Comparison of ENCODE assay signal across 1 cellular context in genomic region chr2:108271691-108272253, GRCh38.
A peak's percentile ranks its signal among the peaks of the same experiment; 100 is the strongest.
TF ChIP-seq lines count a peak whose summit lies in the region.

No MANE protein-coding gene starts in this region.

TF ChIP-seq in K562, 482 proteins besides CTCF, POLR2A, EP300 and RAD21 (continued from another document and continues in another):
- TF ChIP-seq, protein P1, sequence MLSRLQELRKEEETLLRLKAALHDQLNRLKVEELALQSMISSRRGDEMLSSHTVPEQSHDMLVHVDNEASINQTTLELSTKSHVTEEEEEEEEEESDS (CRISPR knock-in tag; IDR thresholded peaks at IDR 0.05), result no peak
- TF ChIP-seq NFATC3 (IDR thresholded peaks at IDR 0.05), result no peak
- no peak for TF ChIP-seq ZNF311 (CRISPR knock-in tag; IDR thresholded peaks at IDR 0.05)
- TF ChIP-seq NR4A1 (CRISPR knock-in tag; IDR thresholded peaks at IDR 0.05), result no peak
- TF ChIP-seq NR4A1 (tag; IDR thresholded peaks at IDR 0.05), result peak; percentile 62; the same call in 1 of the 2 replicates
- TF ChIP-seq, protein P2, sequence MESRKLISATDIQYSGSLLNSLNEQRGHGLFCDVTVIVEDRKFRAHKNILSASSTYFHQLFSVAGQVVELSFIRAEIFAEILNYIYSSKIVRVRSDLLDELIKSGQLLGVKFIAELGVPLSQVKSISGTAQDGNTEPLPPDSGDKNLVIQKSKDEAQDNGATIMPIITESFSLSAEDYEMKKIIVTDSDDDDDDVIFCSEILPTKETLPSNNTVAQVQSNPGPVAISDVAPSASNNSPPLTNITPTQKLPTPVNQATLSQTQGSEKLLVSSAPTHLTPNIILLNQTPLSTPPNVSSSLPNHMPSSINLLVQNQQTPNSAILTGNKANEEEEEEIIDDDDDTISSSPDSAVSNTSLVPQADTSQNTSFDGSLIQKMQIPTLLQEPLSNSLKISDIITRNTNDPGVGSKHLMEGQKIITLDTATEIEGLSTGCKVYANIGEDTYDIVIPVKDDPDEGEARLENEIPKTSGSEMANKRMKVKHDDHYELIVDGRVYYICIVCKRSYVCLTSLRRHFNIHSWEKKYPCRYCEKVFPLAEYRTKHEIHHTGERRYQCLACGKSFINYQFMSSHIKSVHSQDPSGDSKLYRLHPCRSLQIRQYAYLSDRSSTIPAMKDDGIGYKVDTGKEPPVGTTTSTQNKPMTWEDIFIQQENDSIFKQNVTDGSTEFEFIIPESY (CRISPR knock-in tag; IDR thresholded peaks at IDR 0.05), result no peak
- TF ChIP-seq NR2C1 (IDR thresholded peaks at IDR 0.05), result no peak
- TF ChIP-seq NR2C1 (tag; IDR thresholded peaks at IDR 0.05), result peak; percentile 60
- TF ChIP-seq PML (IDR thresholded peaks at IDR 0.05; ENCODE audit: low read length), result no peak
- no peak for TF ChIP-seq TAL1 (IDR thresholded peaks at IDR 0.05)
- TF ChIP-seq PHF20 (IDR thresholded peaks at IDR 0.05; ENCODE audit: partially characterized antibody), result peak; percentile 47
- no peak for TF ChIP-seq DNMT1 (IDR thresholded peaks at IDR 0.05)
- no peak for TF ChIP-seq TAF7 (tag; IDR thresholded peaks at IDR 0.05)
- no peak for TF ChIP-seq ATF3 (IDR thresholded peaks at IDR 0.05)
- TF ChIP-seq ATF3 (CRISPR knock-in tag; conservative IDR thresholded peaks at IDR 0.05), result no peak
- TF ChIP-seq RBM39 (optimal IDR thresholded peaks at IDR 0.05; ENCODE audit: low read depth, low read length), result no peak
- TF ChIP-seq TAF9B (IDR thresholded peaks at IDR 0.05; ENCODE audit: partially characterized antibody), result no peak
- TF ChIP-seq TEAD2 (tag; IDR thresholded peaks at IDR 0.05), result no peak
- no peak for TF ChIP-seq RBM15 (IDR thresholded peaks at IDR 0.05; ENCODE audit: insufficient read depth, low read length)
- TF ChIP-seq PYGO2 (tag; IDR thresholded peaks at IDR 0.05), result no peak
- peak; percentile 88 for TF ChIP-seq ELF1 (tag; IDR thresholded peaks at IDR 0.05)
- no peak for TF ChIP-seq ZNF165 (CRISPR knock-in tag; IDR thresholded peaks at IDR 0.05; ENCODE audit: borderline replicate concordance)
- 0 out of 2 replicates have a peak, but pooled peaks have one; percentile 36 for TF ChIP-seq FOXJ2 (tag; IDR thresholded peaks at IDR 0.05)
- TF ChIP-seq RCOR1 (IDR thresholded peaks at IDR 0.05; ENCODE audit: borderline replicate concordance in 1 of 2, low read depth in 2 of 2, low read length in 2 of 2), result 0 out of 4 replicates have a peak, but pooled peaks of 1 of the 2 experiments have one; percentile 19
- TF ChIP-seq PRPF4 (IDR thresholded peaks at IDR 0.05; ENCODE audit: insufficient read depth, low read depth, low read length, poor library complexity, severe bottlenecking), result no peak
- no peak for TF ChIP-seq FOXK1 (CRISPR knock-in tag; IDR thresholded peaks at IDR 0.05; ENCODE audit: borderline replicate concordance)
- no peak for TF ChIP-seq ZNF561 (CRISPR knock-in tag; conservative IDR thresholded peaks at IDR 0.05)
- no peak for TF ChIP-seq RFX1 (IDR thresholded peaks at IDR 0.05)
- TF ChIP-seq, protein P3, sequence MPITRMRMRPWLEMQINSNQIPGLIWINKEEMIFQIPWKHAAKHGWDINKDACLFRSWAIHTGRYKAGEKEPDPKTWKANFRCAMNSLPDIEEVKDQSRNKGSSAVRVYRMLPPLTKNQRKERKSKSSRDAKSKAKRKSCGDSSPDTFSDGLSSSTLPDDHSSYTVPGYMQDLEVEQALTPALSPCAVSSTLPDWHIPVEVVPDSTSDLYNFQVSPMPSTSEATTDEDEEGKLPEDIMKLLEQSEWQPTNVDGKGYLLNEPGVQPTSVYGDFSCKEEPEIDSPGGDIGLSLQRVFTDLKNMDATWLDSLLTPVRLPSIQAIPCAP (CRISPR knock-in tag; IDR thresholded peaks at IDR 0.05; ENCODE audit: borderline replicate concordance), result no peak
- TF ChIP-seq BCOR (IDR thresholded peaks at IDR 0.05), result peak; percentile 90; the same call in 1 of the 2 replicates
- TF ChIP-seq ADNP (tag; IDR thresholded peaks at IDR 0.05), result 0 out of 2 replicates have a peak, but pooled peaks have one; percentile 27
- TF ChIP-seq MCM2 (IDR thresholded peaks at IDR 0.05; ENCODE audit: low read depth), result no peak
- no peak for TF ChIP-seq ZBTB9 (CRISPR knock-in tag; IDR thresholded peaks at IDR 0.05)
- TF ChIP-seq IRF9 (tag; IDR thresholded peaks at IDR 0.05), result 0 out of 2 replicates have a peak, but pooled peaks have one; percentile 37
- TF ChIP-seq SRSF7 (optimal IDR thresholded peaks at IDR 0.05; ENCODE audit: low read depth, low read length), result no peak
- no peak for TF ChIP-seq CHAMP1 (IDR thresholded peaks at IDR 0.05)
- TF ChIP-seq HDAC2 (IDR thresholded peaks at IDR 0.05), result no peak
- no peak for TF ChIP-seq COPS2 (conservative IDR thresholded peaks at IDR 0.05)
- TF ChIP-seq, protein P4, sequence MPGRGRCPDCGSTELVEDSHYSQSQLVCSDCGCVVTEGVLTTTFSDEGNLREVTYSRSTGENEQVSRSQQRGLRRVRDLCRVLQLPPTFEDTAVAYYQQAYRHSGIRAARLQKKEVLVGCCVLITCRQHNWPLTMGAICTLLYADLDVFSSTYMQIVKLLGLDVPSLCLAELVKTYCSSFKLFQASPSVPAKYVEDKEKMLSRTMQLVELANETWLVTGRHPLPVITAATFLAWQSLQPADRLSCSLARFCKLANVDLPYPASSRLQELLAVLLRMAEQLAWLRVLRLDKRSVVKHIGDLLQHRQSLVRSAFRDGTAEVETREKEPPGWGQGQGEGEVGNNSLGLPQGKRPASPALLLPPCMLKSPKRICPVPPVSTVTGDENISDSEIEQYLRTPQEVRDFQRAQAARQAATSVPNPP (IDR thresholded peaks at IDR 0.05; ENCODE audit: borderline replicate concordance, insufficient read depth, insufficient read length), result no peak
- TF ChIP-seq BRF1 (IDR thresholded peaks at IDR 0.05; ENCODE audit: borderline replicate concordance, extremely low read depth, insufficient read length), result no peak
- TF ChIP-seq, protein P5, sequence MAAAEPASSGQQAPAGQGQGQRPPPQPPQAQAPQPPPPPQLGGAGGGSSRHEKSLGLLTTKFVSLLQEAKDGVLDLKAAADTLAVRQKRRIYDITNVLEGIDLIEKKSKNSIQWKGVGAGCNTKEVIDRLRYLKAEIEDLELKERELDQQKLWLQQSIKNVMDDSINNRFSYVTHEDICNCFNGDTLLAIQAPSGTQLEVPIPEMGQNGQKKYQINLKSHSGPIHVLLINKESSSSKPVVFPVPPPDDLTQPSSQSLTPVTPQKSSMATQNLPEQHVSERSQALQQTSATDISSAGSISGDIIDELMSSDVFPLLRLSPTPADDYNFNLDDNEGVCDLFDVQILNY (CRISPR knock-in tag; IDR thresholded peaks at IDR 0.05), result no peak
- no peak for TF ChIP-seq ZNF143 (CRISPR knock-in tag; IDR thresholded peaks at IDR 0.05)
- no peak for TF ChIP-seq AFF1 (IDR thresholded peaks at IDR 0.05; ENCODE audit: low read depth in 1 of 2, partially characterized antibody in 2 of 2)
- TF ChIP-seq, protein P6, sequence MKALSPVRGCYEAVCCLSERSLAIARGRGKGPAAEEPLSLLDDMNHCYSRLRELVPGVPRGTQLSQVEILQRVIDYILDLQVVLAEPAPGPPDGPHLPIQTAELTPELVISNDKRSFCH (CRISPR knock-in tag; IDR thresholded peaks at IDR 0.05), result no peak
- TF ChIP-seq, protein P6 (tag; IDR thresholded peaks at IDR 0.05), result no peak
- TF ChIP-seq, protein P7, sequence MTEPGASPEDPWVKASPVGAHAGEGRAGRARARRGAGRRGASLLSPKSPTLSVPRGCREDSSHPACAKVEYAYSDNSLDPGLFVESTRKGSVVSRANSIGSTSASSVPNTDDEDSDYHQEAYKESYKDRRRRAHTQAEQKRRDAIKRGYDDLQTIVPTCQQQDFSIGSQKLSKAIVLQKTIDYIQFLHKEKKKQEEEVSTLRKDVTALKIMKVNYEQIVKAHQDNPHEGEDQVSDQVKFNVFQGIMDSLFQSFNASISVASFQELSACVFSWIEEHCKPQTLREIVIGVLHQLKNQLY (CRISPR knock-in tag; conservative IDR thresholded peaks at IDR 0.05), result no peak
- TF ChIP-seq GABPB2 (CRISPR knock-in tag; conservative IDR thresholded peaks at IDR 0.05), result no peak
- peak; percentile 86 to 87 for TF ChIP-seq FOXK2 (conservative IDR thresholded peaks at IDR 0.05 in 1 of 2, IDR thresholded peaks at IDR 0.05 in 1 of 2; ENCODE audit: low read depth in 2 of 2)
- TF ChIP-seq ZZZ3 (IDR thresholded peaks at IDR 0.05), result no peak
- TF ChIP-seq ARID1B (IDR thresholded peaks at IDR 0.05), result no peak
